ENCODE assay signal across 2 cellular contexts in the genomic region with DNA sequence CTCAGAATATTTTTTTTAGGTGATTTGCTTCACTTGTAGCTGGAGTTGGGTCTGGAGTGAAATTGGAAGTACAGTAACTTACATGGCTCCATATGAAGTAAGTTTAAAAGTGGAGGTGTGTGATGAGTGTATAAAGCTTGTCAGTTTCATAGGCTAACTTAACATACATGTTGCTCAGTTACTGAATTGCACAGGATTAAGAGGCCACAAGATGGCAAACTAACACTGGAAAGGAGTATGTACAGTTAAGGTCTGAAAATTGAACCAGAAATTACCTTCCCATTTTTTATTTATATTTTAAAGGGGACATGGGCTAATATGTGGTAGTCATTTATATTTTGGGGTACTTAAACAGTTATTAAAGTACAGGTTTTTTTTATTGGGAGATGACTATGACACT.
TF ChIP-seq lines count a peak whose summit lies in the region.

No MANE protein-coding gene starts in this region.

TF ChIP-seq in Ishikawa, 13 proteins besides CTCF, POLR2A, EP300 and RAD21 (continued from another document):
- TF ChIP-seq, protein P1, sequence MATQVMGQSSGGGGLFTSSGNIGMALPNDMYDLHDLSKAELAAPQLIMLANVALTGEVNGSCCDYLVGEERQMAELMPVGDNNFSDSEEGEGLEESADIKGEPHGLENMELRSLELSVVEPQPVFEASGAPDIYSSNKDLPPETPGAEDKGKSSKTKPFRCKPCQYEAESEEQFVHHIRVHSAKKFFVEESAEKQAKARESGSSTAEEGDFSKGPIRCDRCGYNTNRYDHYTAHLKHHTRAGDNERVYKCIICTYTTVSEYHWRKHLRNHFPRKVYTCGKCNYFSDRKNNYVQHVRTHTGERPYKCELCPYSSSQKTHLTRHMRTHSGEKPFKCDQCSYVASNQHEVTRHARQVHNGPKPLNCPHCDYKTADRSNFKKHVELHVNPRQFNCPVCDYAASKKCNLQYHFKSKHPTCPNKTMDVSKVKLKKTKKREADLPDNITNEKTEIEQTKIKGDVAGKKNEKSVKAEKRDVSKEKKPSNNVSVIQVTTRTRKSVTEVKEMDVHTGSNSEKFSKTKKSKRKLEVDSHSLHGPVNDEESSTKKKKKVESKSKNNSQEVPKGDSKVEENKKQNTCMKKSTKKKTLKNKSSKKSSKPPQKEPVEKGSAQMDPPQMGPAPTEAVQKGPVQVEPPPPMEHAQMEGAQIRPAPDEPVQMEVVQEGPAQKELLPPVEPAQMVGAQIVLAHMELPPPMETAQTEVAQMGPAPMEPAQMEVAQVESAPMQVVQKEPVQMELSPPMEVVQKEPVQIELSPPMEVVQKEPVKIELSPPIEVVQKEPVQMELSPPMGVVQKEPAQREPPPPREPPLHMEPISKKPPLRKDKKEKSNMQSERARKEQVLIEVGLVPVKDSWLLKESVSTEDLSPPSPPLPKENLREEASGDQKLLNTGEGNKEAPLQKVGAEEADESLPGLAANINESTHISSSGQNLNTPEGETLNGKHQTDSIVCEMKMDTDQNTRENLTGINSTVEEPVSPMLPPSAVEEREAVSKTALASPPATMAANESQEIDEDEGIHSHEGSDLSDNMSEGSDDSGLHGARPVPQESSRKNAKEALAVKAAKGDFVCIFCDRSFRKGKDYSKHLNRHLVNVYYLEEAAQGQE (IDR thresholded peaks at IDR 0.05; ENCODE audit: low read depth), result no peak
- no peak for TF ChIP-seq FOXM1 (IDR thresholded peaks at IDR 0.05; ENCODE audit: borderline replicate concordance, low read depth)
- no peak for TF ChIP-seq ZBTB7A (IDR thresholded peaks at IDR 0.05; ENCODE audit: low read depth)
- no peak for TF ChIP-seq CREB1 (IDR thresholded peaks at IDR 0.05; ENCODE audit: low read depth)

TF ChIP-seq in WTC11, 78 proteins besides CTCF, POLR2A, EP300 and RAD21 (continued from another document):
- TF ChIP-seq, protein P2, sequence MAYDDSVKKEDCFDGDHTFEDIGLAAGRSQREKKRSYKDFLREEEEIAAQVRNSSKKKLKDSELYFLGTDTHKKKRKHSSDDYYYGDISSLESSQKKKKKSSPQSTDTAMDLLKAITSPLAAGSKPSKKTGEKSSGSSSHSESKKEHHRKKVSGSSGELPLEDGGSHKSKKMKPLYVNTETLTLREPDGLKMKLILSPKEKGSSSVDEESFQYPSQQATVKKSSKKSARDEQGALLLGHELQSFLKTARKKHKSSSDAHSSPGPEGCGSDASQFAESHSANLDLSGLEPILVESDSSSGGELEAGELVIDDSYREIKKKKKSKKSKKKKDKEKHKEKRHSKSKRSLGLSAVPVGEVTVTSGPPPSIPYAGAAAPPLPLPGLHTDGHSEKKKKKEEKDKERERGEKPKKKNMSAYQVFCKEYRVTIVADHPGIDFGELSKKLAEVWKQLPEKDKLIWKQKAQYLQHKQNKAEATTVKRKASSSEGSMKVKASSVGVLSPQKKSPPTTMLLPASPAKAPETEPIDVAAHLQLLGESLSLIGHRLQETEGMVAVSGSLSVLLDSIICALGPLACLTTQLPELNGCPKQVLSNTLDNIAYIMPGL (CRISPR knock-in tag; IDR thresholded peaks at IDR 0.05), result no peak
- no peak for TF ChIP-seq FOXJ3 (CRISPR knock-in tag; IDR thresholded peaks at IDR 0.05; ENCODE audit: borderline replicate concordance)
